26 cellular contexts compared by ENCODE assay signal in genomic region chr6:125173341-125173740, GRCh38. TPM values are rescaled to one million over a fixed set of nuclear protein-coding genes. Genes with fewer than 3 reads are reported as not detected.
"Had no signal": no experiment of that assay in that cellular context is flagged by ENCODE, and none has a peak within 500 bp of the region (broad histone marks: within the 10 kb centered on the region; RNA-seq: fewer than 3 reads in every experiment).

No MANE protein-coding gene starts in this region.

- H3K9me3 ChIP-seq: gastroesophageal sphincter, mucosa of descending colon, testis, transverse colon had no signal

- H3K27ac Mint-ChIP-seq: activated CD4-positive, alpha-beta memory T cell treated with anti-CD3 and anti-CD28 coated beads for 36 hours; activated CD4-positive, alpha-beta T cell treated with anti-CD3 and anti-CD28 coated beads, Interleukin-2, amount 10 ng/mL, durations not matched to agents 24 days and 14 days; activated T-cell treated with anti-CD3 and anti-CD28 coated beads, Interleukin-2, amount 50 U/mL, for 24 hours; endodermal cell; nephron; T-helper 17 cell had no signal

- H3K4me3 ChIP-seq: coronary artery, gastroesophageal sphincter, hepatocyte, mucosa of descending colon, testis, transverse colon had no signal

- H2AFZ ChIP-seq: hepatocyte had no signal

- H3K9me3 Mint-ChIP-seq: activated CD4-positive, alpha-beta memory T cell treated with anti-CD3 and anti-CD28 coated beads for 36 hours; activated CD4-positive, alpha-beta T cell treated with anti-CD3 and anti-CD28 coated beads, Interleukin-2, amount 10 ng/mL, durations not matched to agents 24 days and 14 days; activated T-cell treated with anti-CD3 and anti-CD28 coated beads, Interleukin-2, amount 50 U/mL, for 24 hours; endodermal cell; nephron had no signal

- DNase-seq: activated CD4-positive, alpha-beta memory T cell treated with anti-CD3 and anti-CD28 coated beads for 36 hours; activated CD4-positive, alpha-beta T cell treated with anti-CD3 and anti-CD28 coated beads, Interleukin-2, amount 10 ng/mL, durations not matched to agents 24 days and 14 days; activated CD4-positive, CD25-positive, alpha-beta regulatory T cell treated with anti-CD3 and anti-CD28 coated beads, Interleukin-2, amount 50 U/mL, for 72 hours; activated CD8-positive, alpha-beta memory T cell treated with anti-CD3 and anti-CD28 coated beads, Interleukin-2, amount 50 U/mL, for 48 hours; activated gamma-delta T cell; activated naive CD4-positive, alpha-beta T cell treated with anti-CD3 and anti-CD28 coated beads, Interleukin-2, amount 50 U/mL, for 16 hours; activated T-cell treated with anti-CD3 and anti-CD28 coated beads, Interleukin-2, amount 50 U/mL, for 24 hours; amygdala; endodermal cell; left colon; mesendoderm; mucosa of descending colon; posterior cingulate gyrus; right cardiac atrium; stimulated activated CD4-positive, alpha-beta T cell treated with anti-CD3 and anti-CD28 coated beads, Interleukin-2, amount 100 ng/mL, for 48 hours; stimulated activated naive CD8-positive, alpha-beta T cell treated with anti-CD3 and anti-CD28 coated beads, Interleukin-15, Interleukin-2, amounts not matched to agents 100 U/mL and 50 U/mL, for 24 hours; T-helper 17 cell; T1000; testis; transverse colon had no signal

- H3K4me3 Mint-ChIP-seq: activated CD4-positive, alpha-beta memory T cell treated with anti-CD3 and anti-CD28 coated beads for 36 hours; activated CD4-positive, alpha-beta T cell treated with anti-CD3 and anti-CD28 coated beads, Interleukin-2, amount 10 ng/mL, durations not matched to agents 24 days and 14 days; activated T-cell treated with anti-CD3 and anti-CD28 coated beads, Interleukin-2, amount 50 U/mL, for 24 hours; endodermal cell; nephron; T-helper 17 cell had no signal

- H3K4me2 ChIP-seq: hepatocyte had no signal

- H3K27ac ChIP-seq: coronary artery, gastroesophageal sphincter, hepatocyte, testis, transverse colon had no signal

- H3K4me1 Mint-ChIP-seq: activated CD4-positive, alpha-beta T cell treated with anti-CD3 and anti-CD28 coated beads, Interleukin-2, amount 10 ng/mL, durations not matched to agents 24 days and 14 days; nephron had no signal

- FAIRE-seq: keratinocyte, urothelium cell line had no signal

- H3K36me3 Mint-ChIP-seq: activated CD4-positive, alpha-beta memory T cell treated with anti-CD3 and anti-CD28 coated beads for 36 hours had no signal

- H3K36me3 ChIP-seq: gastroesophageal sphincter, transverse colon had no signal

- H3K27me3 ChIP-seq: gastroesophageal sphincter, hepatocyte, testis, transverse colon had no signal

- H3K4me1 ChIP-seq: testis, transverse colon had no signal

RNA-seq across cellular contexts. Expression of gene TPD52L1, which starts 19.8 kb away (rescaled TPM):
- total RNA-seq: activated CD4-positive, alpha-beta T cell treated with anti-CD3 and anti-CD28 coated beads, Interleukin-2, amount 10 ng/mL, durations not matched to agents 24 days and 14 days; T-helper 17 cell had no signal
